ENCODE assay signal across 9 cellular contexts in genomic region chr21:46604975-46605758, GRCh38. TPM values are rescaled to one million over a fixed set of nuclear protein-coding genes. Genes with fewer than 3 reads are reported as not detected.
DNase-seq lines count a peak whose midpoint lies in the region; ATAC-seq and TF ChIP-seq lines count a peak whose summit lies in the region.
"Had no signal": no experiment of that assay in that cellular context is flagged by ENCODE, and none has a peak within 500 bp of the region (broad histone marks: within the 10 kb centered on the region; RNA-seq: fewer than 3 reads in every experiment).

Gene S100B, minus strand, starts transcription at chr21:46605082. Its CDS starts 2,667 bp downstream, at chr21:46602415.

- POLR2A ChIA-PET in CD8-positive, alpha-beta memory T cell (lab: Charles Lee) = no interaction called here

- H3K36me3 Mint-ChIP-seq in CD8-positive, alpha-beta memory T cell = no peaks in the 10 kb centered on the region
- H3K36me3 Mint-ChIP-seq in endothelial cell (ENCODE audit: low read depth, unreplicated experiment) = no peaks in the 10 kb centered on the region

- H3K4me3 ChIP-seq in CD8-positive, alpha-beta memory T cell (ENCODE audit: low read length) = peak within 1 kb of the TSS; percentile 27
- H3K4me3 ChIP-seq in OCI-LY3 (ENCODE audit: low read length) = 0 out of 2 replicates have a peak within 1 kb of the TSS, but pooled peaks have one; percentile 12

- peak in 1 of 5 donors; percentile 57 for DNase-seq in CD8-positive, alpha-beta memory T cell
- DNase-seq in endothelial cell (ENCODE audit: low spot score) (no peak), occipital lobe (lab: John Stamatoyannopoulos, UW) (peak; percentile 83), 8988T (no peak)
- no peak for DNase-seq in stimulated activated CD4-positive, alpha-beta T cell treated with anti-CD3 and anti-CD28 coated beads, Interleukin-4, amount 100 ng/mL, for 1 hour

- peaks cover 39% of the 10 kb centered on the region for H3K4me1 ChIP-seq in CD8-positive, alpha-beta memory T cell (ENCODE audit: insufficient read depth, low read length)
- H3K4me1 ChIP-seq in OCI-LY3 (ENCODE audit: low read length) = peaks cover 53% of the 10 kb centered on the region

- H2AFZ ChIP-seq in OCI-LY3 (ENCODE audit: low read depth, low read length) = peak within 1 kb of the TSS; percentile 85

- H3K9me3 ChIP-seq in CD8-positive, alpha-beta memory T cell (ENCODE audit: low read length) = no peaks in the 10 kb centered on the region
- no peaks in the 10 kb centered on the region for H3K9me3 ChIP-seq in OCI-LY3 (ENCODE audit: insufficient read depth, low read length)

- H3K4me1 Mint-ChIP-seq in CD8-positive, alpha-beta memory T cell = peaks cover 44 to 49% (median 45%) of the 10 kb centered on the region in 3 donors
- H3K4me1 Mint-ChIP-seq in endothelial cell (ENCODE audit: unreplicated experiment) = peaks cover 2% of the 10 kb centered on the region

- H4K20me1 ChIP-seq in OCI-LY3 (ENCODE audit: insufficient read depth, low read length) = no peaks in the 10 kb centered on the region

- CTCF ChIA-PET in CD8-positive, alpha-beta memory T cell (lab: Charles Lee) = interaction anchor here (1.2 kb wide), 1 partner anchor 29 kb away, joined by 4 read pairs; no protein-coding TSS in a partner anchor

- H3K27ac ChIP-seq in CD8-positive, alpha-beta memory T cell (ENCODE audit: low read depth, low read length) = no peak within 1 kb of the TSS
- H3K27ac ChIP-seq in OCI-LY3 (ENCODE audit: low read length) = no peak within 1 kb of the TSS

- ATAC-seq in GM18868 (IDR thresholded peaks at IDR 0.05; ENCODE audit: unreplicated experiment) (no peak), GM19351 (IDR thresholded peaks at IDR 0.05; ENCODE audit: unreplicated experiment) (no peak)

- no peaks in the 10 kb centered on the region for H3K79me2 ChIP-seq in OCI-LY3 (ENCODE audit: low read length)

- H3K9ac ChIP-seq in OCI-LY3 (ENCODE audit: low read length) = peak within 1 kb of the TSS; percentile 36; the same call in 1 of the 2 replicates

- H3K27ac Mint-ChIP-seq in CD8-positive, alpha-beta memory T cell = peak within 1 kb of the TSS; percentile 62 to 99 (median 88)
- peak within 1 kb of the TSS; percentile 36 for H3K27ac Mint-ChIP-seq in endothelial cell (ENCODE audit: unreplicated experiment)

- peak within 1 kb of the TSS; percentile 20 to 84 (median 72) for H3K4me3 Mint-ChIP-seq in CD8-positive, alpha-beta memory T cell
- peak within 1 kb of the TSS; percentile 47 for H3K4me3 Mint-ChIP-seq in endothelial cell (ENCODE audit: unreplicated experiment)

- H3K4me2 ChIP-seq in OCI-LY3 (ENCODE audit: low read length) = peak within 1 kb of the TSS; percentile 82

- no peaks in the 10 kb centered on the region for H3K36me3 ChIP-seq in CD8-positive, alpha-beta memory T cell (ENCODE audit: insufficient read depth, low read length)
- H3K36me3 ChIP-seq in OCI-LY3 (replicated peaks; ENCODE audit: low read depth, low read length) = no peaks in the 10 kb centered on the region

- H3K27me3 ChIP-seq in CD8-positive, alpha-beta memory T cell (ENCODE audit: insufficient read depth, low read length, poor library complexity, severe bottlenecking) = no peaks in the 10 kb centered on the region
- H3K27me3 ChIP-seq in OCI-LY3 (ENCODE audit: low read depth, low read length) = no peaks in the 10 kb centered on the region

- H3K27me3 Mint-ChIP-seq in CD8-positive, alpha-beta memory T cell = no peaks in the 10 kb centered on the region
- H3K27me3 Mint-ChIP-seq in endothelial cell (ENCODE audit: unreplicated experiment) = peaks cover 2% of the 10 kb centered on the region

- TF ChIP-seq CTCF in OCI-LY3 (IDR thresholded peaks at IDR 0.05; ENCODE audit: low read depth, low read length) (no peak), endothelial cell (IDR thresholded peaks at IDR 0.05; ENCODE audit: unreplicated experiment) (no peak)

- H3K9me3 Mint-ChIP-seq in CD8-positive, alpha-beta memory T cell = peaks cover 0 to 4% (median 0%) of the 10 kb centered on the region in 5 donors
- H3K9me3 Mint-ChIP-seq in endothelial cell (ENCODE audit: unreplicated experiment) = no peaks in the 10 kb centered on the region

RNA-seq across cellular contexts. Expression of gene S100B, which starts in this region (rescaled TPM):
- 1 to 10 TPM in 1 of 2 experiments, under 1 TPM in 1; 0.91 to 1.4 TPM for total RNA-seq in CD8-positive, alpha-beta memory T cell
- polyA plus RNA-seq in CD8-positive, alpha-beta memory T cell = 24.1 TPM
- total RNA-seq in endothelial cell (ENCODE audit: unreplicated experiment) (0.54 TPM), occipital lobe (6.9 TPM)
- total RNA-seq: epithelial cell of proximal tubule had no signal
